ENCODE assay signal across 16 cellular contexts in genomic region chr14:26873556-26873955, GRCh38.
DNase-seq lines count a peak whose midpoint lies in the region; ATAC-seq and TF ChIP-seq lines count a peak whose summit lies in the region.
"Had no signal": no experiment of that assay in that cellular context is flagged by ENCODE, and none has a peak within 500 bp of the region (broad histone marks: within the 10 kb centered on the region; RNA-seq: fewer than 3 reads in every experiment).

No MANE protein-coding gene starts in this region.

- H3K27ac ChIP-seq in WERI-Rb-1, result peak overlapping the region; percentile 61
- H3K27ac ChIP-seq: BLaER1 treated with 17β-estradiol and CSF1 and Interleukin-3, amounts not matched to agents 10 nM and 100 nM; HL-60 had no signal

- no peaks in the 10 kb centered on the region for H3K9me3 ChIP-seq in WERI-Rb-1 (ENCODE audit: severe bottlenecking)
- H3K9me3 ChIP-seq: BLaER1 treated with 17β-estradiol and CSF1 and Interleukin-3, amounts not matched to agents 10 nM and 100 nM had no signal

- no peak overlapping the region for H3K4me3 ChIP-seq in WERI-Rb-1 (ENCODE audit: low read depth, low read length)
- H3K4me3 ChIP-seq: BLaER1 treated with 17β-estradiol and CSF1 and Interleukin-3, amounts not matched to agents 10 nM and 100 nM had no signal

- in situ Hi-C loops in G401 (cut with HindIII; ENCODE audit: low sequenced_read_pairs), result no loop called here

- DNase-seq in G401 (ENCODE audit: low spot score) (peak; percentile 67), NCI-H1694 (lab: John Stamatoyannopoulos, UW) (peak; percentile 17), WERI-Rb-1 (no peak), cerebellum (ENCODE audit: low spot score) (peak; percentile 11), GM10266 (ENCODE audit: extremely low spot score) (no peak), NCI-H510A (lab: John Stamatoyannopoulos, UW) (no peak)
- DNase-seq: Calu3; CD8-positive, alpha-beta T cell; DMS79 treated with DMSO at 0.1 percent for 48 hours; GOT3; H7; HFFc6 had no signal

- H3K27me3 ChIP-seq in WERI-Rb-1 (ENCODE audit: insufficient read depth, low read depth, severe bottlenecking), result no peaks in the 10 kb centered on the region

- no peaks in the 10 kb centered on the region for H3K36me3 ChIP-seq in WERI-Rb-1
- H3K36me3 ChIP-seq: BLaER1 treated with 17β-estradiol and CSF1 and Interleukin-3, amounts not matched to agents 10 nM and 100 nM had no signal

- ATAC-seq in GM18502 (IDR thresholded peaks at IDR 0.05; ENCODE audit: poor library complexity, unreplicated experiment), result no peak
- ATAC-seq: CD8-positive, alpha-beta T cell; HCT116 had no signal

- TF ChIP-seq CTCF in WERI-Rb-1 (IDR thresholded peaks at IDR 0.05; ENCODE audit: low read depth, low read length) (no peak), GM10266 (IDR thresholded peaks at IDR 0.05; ENCODE audit: control insufficient read depth, insufficient read depth, low read depth, missing control alignments) (no peak)

Comparison
In these comparisons a context has a peak if more than half of its experiments do, and no peak if none do; other contexts are left out.
1. DNase-seq: peak in G401 (single experiment), NCI-H1694 (single experiment) and cerebellum (single experiment); none in WERI-Rb-1 (single experiment), GM10266 (single experiment) and NCI-H510A (single experiment).